Comparison of ENCODE assay signal across 23 cellular contexts in genomic region chr6:112305795-112306194, GRCh38. TPM values are rescaled to one million over a fixed set of nuclear protein-coding genes. Genes with fewer than 3 reads are reported as not detected.
"Had no signal": no experiment of that assay in that cellular context is flagged by ENCODE, and none has a peak within 500 bp of the region (broad histone marks: within the 10 kb centered on the region; RNA-seq: fewer than 3 reads in every experiment).

No MANE protein-coding gene starts in this region.

- H3K27ac Mint-ChIP-seq: naive B cell; nephron progenitor cell; stimulated activated naive B cell treated with anti-CD40 and anti-IgM and Interleukin-4, amounts not matched to agents 10 μg/mL and 1 μg/mL and 100 μg/mL, for 72 hours; stimulated activated naive CD8-positive, alpha-beta T cell treated with anti-CD3 and anti-CD28 coated beads, Interleukin-15, amount 100 ng/mL, for 72 hours had no signal

- H3K4me3 ChIP-seq: heart right ventricle, testis, transverse colon had no signal

- FAIRE-seq: endometrium, frontal cortex, islet of Langerhans, urothelium cell line had no signal

- H3K9me3 Mint-ChIP-seq: naive B cell; nephron progenitor cell; stimulated activated naive B cell treated with anti-CD40 and anti-IgM and Interleukin-4, amounts not matched to agents 10 μg/mL and 1 μg/mL and 100 μg/mL, for 72 hours; stimulated activated naive CD8-positive, alpha-beta T cell treated with anti-CD3 and anti-CD28 coated beads, Interleukin-15, amount 100 ng/mL, for 72 hours had no signal

- DNase-seq: effector memory CD4-positive, alpha-beta T cell; heart right ventricle; hypothalamus; kidney glomerular epithelial cell; mesendoderm; naive B cell; nephron progenitor cell; stimulated activated CD4-positive, alpha-beta T cell treated with anti-CD3 and anti-CD28 coated beads, Interleukin-2, amount 100 ng/mL, for 24 hours; stimulated activated CD4-positive, alpha-beta T cell treated with anti-CD3 and anti-CD28 coated beads, Interleukin-4, amount 100 ng/mL, for 4 hours; stimulated activated naive B cell treated with anti-CD40 and anti-IgM and Interleukin-4, amounts not matched to agents 10 μg/mL and 1 μg/mL and 100 μg/mL, for 72 hours; stimulated activated naive CD8-positive, alpha-beta T cell treated with anti-CD3 and anti-CD28 coated beads, Interleukin-15, amount 100 ng/mL, for 72 hours; testis; transverse colon had no signal

- ATAC-seq: esophagus mucosa; heart right ventricle; sciatic nerve; stimulated activated naive B cell treated with anti-CD40 and anti-IgM and Interleukin-4, amounts not matched to agents 10 μg/mL and 1 μg/mL and 100 μg/mL, for 72 hours; stimulated activated naive CD8-positive, alpha-beta T cell treated with anti-CD3 and anti-CD28 coated beads, Interleukin-15, amount 100 ng/mL, for 72 hours had no signal

- H3K4me1 ChIP-seq: testis had no signal

- H3K36me3 Mint-ChIP-seq: naive B cell; stimulated activated naive B cell treated with anti-CD40 and anti-IgM and Interleukin-4, amounts not matched to agents 10 μg/mL and 1 μg/mL and 100 μg/mL, for 72 hours had no signal

- H3K36me3 ChIP-seq: heart right ventricle, transverse colon had no signal

- H3K4me3 Mint-ChIP-seq: naive B cell; nephron progenitor cell; stimulated activated naive B cell treated with anti-CD40 and anti-IgM and Interleukin-4, amounts not matched to agents 10 μg/mL and 1 μg/mL and 100 μg/mL, for 72 hours; stimulated activated naive CD8-positive, alpha-beta T cell treated with anti-CD3 and anti-CD28 coated beads, Interleukin-15, amount 100 ng/mL, for 72 hours had no signal

- H3K27me3 ChIP-seq: heart right ventricle, testis, transverse colon had no signal

- H3K27ac ChIP-seq: heart right ventricle, testis, transverse colon had no signal

- H3K9me3 ChIP-seq: heart right ventricle, testis, transverse colon had no signal

RNA-seq across cellular contexts. Expression of gene RFPL4B, which starts 41.3 kb away (rescaled TPM):
- total RNA-seq: esophagus mucosa, fibroblast of lung, frontal cortex, liver, lung microvascular endothelial cell, sciatic nerve, subcutaneous adipose tissue, transverse colon had no signal
- polyA plus RNA-seq: fibroblast of lung, heart right ventricle, liver had no signal
